8 cellular contexts compared by ENCODE assay signal in the genomic region with DNA sequence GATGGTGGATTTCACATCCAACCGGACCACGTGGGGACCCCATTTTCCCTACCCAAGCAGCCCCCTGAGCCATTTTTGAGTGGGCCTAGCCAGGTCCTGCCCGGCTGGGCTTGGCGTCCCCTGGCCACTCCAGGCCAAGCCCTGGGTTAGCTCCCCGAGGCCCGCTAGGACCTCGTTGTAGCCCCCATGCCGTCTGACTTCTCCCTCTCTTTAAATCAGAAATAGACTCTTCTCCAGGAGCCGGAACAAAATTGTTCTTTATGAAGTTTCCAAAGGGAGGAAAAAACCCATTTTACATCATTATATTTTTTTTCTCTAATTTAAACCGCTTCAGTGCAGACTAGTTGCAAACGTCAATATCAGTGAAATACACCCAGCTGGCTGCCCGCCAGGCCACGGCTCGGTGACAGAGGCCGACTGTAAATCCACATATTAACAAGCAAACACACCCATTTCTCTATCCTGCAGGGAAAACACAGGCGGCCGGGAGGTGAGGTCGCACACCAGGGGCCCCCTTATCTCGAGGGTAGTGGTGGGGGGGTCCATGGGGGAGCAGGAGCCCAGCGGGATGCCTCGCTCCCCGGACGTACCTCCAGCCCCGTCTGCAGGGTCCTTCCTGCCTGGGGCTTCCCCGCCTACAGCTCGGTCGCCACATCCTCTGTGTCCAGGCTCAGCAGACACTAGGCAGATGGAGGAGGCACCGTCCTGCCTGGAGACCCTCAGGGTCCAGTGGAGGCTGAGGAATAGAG.
A peak's percentile ranks its signal among the peaks of the same experiment; 100 is the strongest.
DNase-seq lines count a peak whose midpoint lies in the region; ATAC-seq and TF ChIP-seq lines count a peak whose summit lies in the region.

No MANE protein-coding gene starts in this region.

- ATAC-seq in HG03460 (IDR thresholded peaks at IDR 0.05; ENCODE audit: unreplicated experiment) (no peak), HG02610 (IDR thresholded peaks at IDR 0.05; ENCODE audit: unreplicated experiment) (no peak)

- H3K36me3 ChIP-seq in adrenal gland (replicated peaks in 1 of 2), result no peaks in the 10 kb centered on the region
- no peaks in the 10 kb centered on the region for H3K36me3 ChIP-seq in mucosa of rectum (ENCODE audit: control insufficient read depth in 2 of 2, insufficient read depth in 2 of 2, low read length in 2 of 2)

- no peak for TF ChIP-seq CTCF in adrenal gland (IDR thresholded peaks at IDR 0.05)

- no peaks in the 10 kb centered on the region for H3K9me3 ChIP-seq in adrenal gland (replicated peaks in 1 of 3)
- no peaks in the 10 kb centered on the region for H3K9me3 ChIP-seq in mucosa of rectum (ENCODE audit: control insufficient read depth in 2 of 2, low read length in 2 of 2)

- 26 to 33% (median 26%) methylated on average over 17 to 28 of the region's 28 CpGs for WGBS in adrenal gland, 4 donors

- TF ChIP-seq POLR2A in adrenal gland (IDR thresholded peaks at IDR 0.05), result no peak

- peak; percentile 45 for DNase-seq in NCI-H146 (lab: John Stamatoyannopoulos, UW)
- DNase-seq in NCI-H146 treated with DMSO at 0.1 percent for 48 hours (lab: John Stamatoyannopoulos, UW; ENCODE audit: unreplicated experiment), result no peak
- peak; percentile 31 for DNase-seq in NCI-H345 treated with DMSO at 0.1 percent for 48 hours (lab: John Stamatoyannopoulos, UW; ENCODE audit: unreplicated experiment)
- DNase-seq in adrenal gland, result peak in 6 of 7 donors; percentile 45 to 77 (median 52)
- no peak for DNase-seq in NCI-H187 treated with DMSO at 0.1 percent for 48 hours (lab: John Stamatoyannopoulos, UW)

- H3K27ac ChIP-seq in adrenal gland, result no peak overlapping the region
- H3K27ac ChIP-seq in mucosa of rectum (ENCODE audit: low read depth in 2 of 2, low read length in 2 of 2), result no peak overlapping the region

- intact Hi-C loops in adrenal gland (cut with DNase I), result no loop called here

- H3K9ac ChIP-seq in mucosa of rectum (ENCODE audit: low read depth in 1 of 2, low read length in 2 of 2), result no peak overlapping the region

- H3K4me3 ChIP-seq in adrenal gland, result no peak overlapping the region
- peak overlapping the region; percentile 26 to 48 for H3K4me3 ChIP-seq in mucosa of rectum (ENCODE audit: low read length in 2 of 2)

- H3K27me3 ChIP-seq in adrenal gland (no peaks in the 10 kb centered on the region), mucosa of rectum (ENCODE audit: control insufficient read depth in 2 of 2, insufficient read depth in 2 of 2, low read length in 2 of 2) (no peaks in the 10 kb centered on the region)

- H3K4me1 ChIP-seq in adrenal gland (replicated peaks in 1 of 2), result peaks cover 0 to 6% of the 10 kb centered on the region in 2 donors
- H3K4me1 ChIP-seq in mucosa of rectum (ENCODE audit: control insufficient read depth in 2 of 2, insufficient read depth in 2 of 2, low read length in 2 of 2), result peaks cover 3 to 15% of the 10 kb centered on the region in 2 donors

Comparison
In these comparisons a context has a peak if more than half of its experiments do, and no peak if none do; other contexts are left out.
1. DNase-seq: peak in NCI-H146 (single experiment), NCI-H345 treated with DMSO at 0.1 percent for 48 hours (single experiment) and adrenal gland (6 of 7); none in NCI-H146 treated with DMSO at 0.1 percent for 48 hours (single experiment) and NCI-H187 treated with DMSO at 0.1 percent for 48 hours (single experiment).
2. H3K4me3 ChIP-seq: peak in mucosa of rectum (2 of 2); none in adrenal gland (0 of 4).